Comparison of ENCODE assay signal across 21 cellular contexts in the genomic region with DNA sequence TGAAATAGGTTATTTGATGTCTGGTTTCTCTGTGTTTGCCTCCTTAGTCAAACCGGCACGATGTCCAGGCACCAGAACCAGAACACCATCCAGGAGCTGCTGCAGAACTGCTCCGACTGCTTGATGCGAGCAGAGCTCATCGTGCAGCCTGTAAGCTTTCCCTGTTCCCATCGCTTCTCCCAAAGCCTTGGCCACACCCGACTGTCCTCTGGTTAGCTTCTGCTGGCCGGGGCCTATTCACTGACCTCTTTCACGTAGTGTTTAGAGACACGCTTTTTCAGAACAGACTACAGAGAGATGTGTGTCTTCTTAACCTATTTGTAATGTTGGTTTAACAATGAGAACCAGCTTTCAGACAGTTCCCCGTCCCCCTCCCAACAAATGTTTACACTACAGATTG. TPM values are rescaled to one million over a fixed set of nuclear protein-coding genes. Genes with fewer than 3 reads are reported as not detected.
"Had no signal": no experiment of that assay in that cellular context is flagged by ENCODE, and none has a peak within 500 bp of the region (broad histone marks: within the 10 kb centered on the region; RNA-seq: fewer than 3 reads in every experiment).

No MANE protein-coding gene starts in this region.

- H3K4me3 ChIP-seq: colonic mucosa, dorsolateral prefrontal cortex, tibial artery had no signal

- H3K4me3 Mint-ChIP-seq: central memory CD8-positive, alpha-beta T cell; effector memory CD8-positive, alpha-beta T cell; immature natural killer cell; naive B cell; T-helper 1 cell treated with Interleukin-12 subunit alpha and Interleukin-12 subunit beta and Interleukin-4 antibody, amounts not matched to agents 30 μg/mL and 1 μg/mL, for 36 hours; WTC11 had no signal

- H3K36me3 Mint-ChIP-seq: activated naive CD4-positive, alpha-beta T cell treated with anti-CD3 and anti-CD28 coated beads, Interleukin-2, amount 50 U/mL, for 72 hours; immature natural killer cell had no signal

- H3K4me1 Mint-ChIP-seq: central memory CD8-positive, alpha-beta T cell; immature natural killer cell had no signal

- H3K27ac Mint-ChIP-seq: activated naive CD4-positive, alpha-beta T cell treated with anti-CD3 and anti-CD28 coated beads, Interleukin-2, amount 50 U/mL, for 72 hours; effector memory CD8-positive, alpha-beta T cell; immature natural killer cell; naive B cell; T-helper 1 cell treated with Interleukin-12 subunit alpha and Interleukin-12 subunit beta and Interleukin-4 antibody, amounts not matched to agents 30 μg/mL and 1 μg/mL, for 36 hours; WTC11 had no signal

- H3K27ac ChIP-seq: brain microvascular endothelial cell, colonic mucosa, dorsolateral prefrontal cortex, tibial artery had no signal

- DNase-seq: activated T-cell treated with anti-CD3 and anti-CD28 coated beads, Interleukin-2, amount 50 U/mL, for 1 hour; aorta; brain microvascular endothelial cell; colonic mucosa; dorsolateral prefrontal cortex; effector memory CD8-positive, alpha-beta T cell; immature natural killer cell; mesenchymal stem cell; naive B cell; occipital lobe; retina; stimulated activated CD4-positive, alpha-beta T cell treated with anti-CD3 and anti-CD28 coated beads, Interleukin-12 subunit alpha, Interleukin-12 subunit beta, amount 100 ng/mL, for 4 hours; stimulated activated CD4-positive, alpha-beta T cell treated with anti-CD3 and anti-CD28 coated beads, Interleukin-4, amount 100 ng/mL, for 4 hours; stimulated activated naive CD8-positive, alpha-beta T cell treated with anti-CD3 and anti-CD28 coated beads, Interleukin-15, Interleukin-2, amounts not matched to agents 100 U/mL and 50 U/mL, for 24 hours; substantia nigra; T1000; tibial artery had no signal

- H3K36me3 ChIP-seq: colonic mucosa had no signal

- H3K27me3 ChIP-seq: brain microvascular endothelial cell, colonic mucosa had no signal

- H3K9me3 ChIP-seq: colonic mucosa, tibial artery had no signal

- ATAC-seq: activated naive CD4-positive, alpha-beta T cell treated with anti-CD3 and anti-CD28 coated beads, Interleukin-2, amount 50 U/mL, for 72 hours; effector memory CD8-positive, alpha-beta T cell; stimulated activated naive CD8-positive, alpha-beta T cell treated with anti-CD3 and anti-CD28 coated beads, Interleukin-15, Interleukin-2, amounts not matched to agents 100 U/mL and 50 U/mL, for 24 hours; WTC11 had no signal

- H3K4me1 ChIP-seq: colonic mucosa, tibial artery had no signal

- H3K9me3 Mint-ChIP-seq: activated naive CD4-positive, alpha-beta T cell treated with anti-CD3 and anti-CD28 coated beads, Interleukin-2, amount 50 U/mL, for 72 hours; central memory CD8-positive, alpha-beta T cell; effector memory CD8-positive, alpha-beta T cell; immature natural killer cell; naive B cell; T-helper 1 cell treated with Interleukin-12 subunit alpha and Interleukin-12 subunit beta and Interleukin-4 antibody, amounts not matched to agents 30 μg/mL and 1 μg/mL, for 36 hours; WTC11 had no signal

RNA-seq across cellular contexts. Expression of gene DSP, which starts 14.2 kb away (rescaled TPM):
- polyA plus RNA-seq: immature natural killer cell had no signal
